ENCODE assay signal across 1 cellular context in genomic region chr17:20053343-20053964, GRCh38.
TF ChIP-seq lines count a peak whose summit lies in the region.

No MANE protein-coding gene starts in this region.

TF ChIP-seq in K562, 482 proteins besides CTCF, POLR2A, EP300 and RAD21 (continued from another document):
- TF ChIP-seq DLX4 (CRISPR knock-in tag; IDR thresholded peaks at IDR 0.05) = no peak
- no peak for TF ChIP-seq ZNF398 (CRISPR knock-in tag; IDR thresholded peaks at IDR 0.05)
- TF ChIP-seq SMAD1 (IDR thresholded peaks at IDR 0.05; ENCODE audit: low read depth, low read length, partially characterized antibody) = no peak
- TF ChIP-seq ZMIZ1 (IDR thresholded peaks at IDR 0.05; ENCODE audit: low read depth in 2 of 2, low read length in 2 of 2) = no peak
- TF ChIP-seq SMARCB1 (IDR thresholded peaks at IDR 0.05; ENCODE audit: insufficient read length, low read depth) = no peak
- TF ChIP-seq THRAP3 (IDR thresholded peaks at IDR 0.05; ENCODE audit: borderline replicate concordance) = no peak
- peak in 1 of 2 experiments; percentile 40; a peak in 1 of 3 replicates for TF ChIP-seq CBX3 (IDR thresholded peaks at IDR 0.05; ENCODE audit: borderline replicate concordance in 1 of 2, low read length in 2 of 2)
- no peak for TF ChIP-seq HMGN3 (IDR thresholded peaks at IDR 0.05; ENCODE audit: borderline replicate concordance, extremely low read depth, insufficient read length, low read depth, low read length)
- peak; percentile 37 for TF ChIP-seq ZFP36 (IDR thresholded peaks at IDR 0.05; ENCODE audit: low read depth, low read length, partially characterized antibody)
- TF ChIP-seq CCNT2 (IDR thresholded peaks at IDR 0.05; ENCODE audit: borderline replicate concordance, extremely low read depth, insufficient read length, low read depth, low read length) = no peak
- no peak for TF ChIP-seq MTA1 (IDR thresholded peaks at IDR 0.05; ENCODE audit: borderline replicate concordance)
- TF ChIP-seq PHF20 (IDR thresholded peaks at IDR 0.05; ENCODE audit: partially characterized antibody) = no peak
- TF ChIP-seq SMAD4 (CRISPR knock-in tag; conservative IDR thresholded peaks at IDR 0.05) = no peak
- TF ChIP-seq CREB1 (IDR thresholded peaks at IDR 0.05) = no peak
- no peak for TF ChIP-seq CREB1 (CRISPR knock-in tag; IDR thresholded peaks at IDR 0.05)
- TF ChIP-seq CEBPB (tag; IDR thresholded peaks at IDR 0.05) = peak; percentile 69
- no peak for TF ChIP-seq SMAD3 (CRISPR knock-in tag; conservative IDR thresholded peaks at IDR 0.05)
- no peak for TF ChIP-seq SREBF2 (CRISPR knock-in tag; IDR thresholded peaks at IDR 0.05)
TF ChIP-seq in K562: peak in this region for 7.
